Comparison of ENCODE assay signal across 8 cellular contexts in genomic region chr14:99564256-99564902, GRCh38. TPM values are rescaled to one million over a fixed set of nuclear protein-coding genes. Genes with fewer than 3 reads are reported as not detected.
DNase-seq lines count a peak whose midpoint lies in the region; ATAC-seq and TF ChIP-seq lines count a peak whose summit lies in the region.

No MANE protein-coding gene starts in this region.

- CTCF ChIA-PET in activated CD4-positive, alpha-beta memory T cell treated with anti-CD3 and anti-CD28 coated beads for 36 hours (lab: Charles Lee), result no interaction called here

- no peak for TF ChIP-seq POLR2A in transverse colon (IDR thresholded peaks at IDR 0.05)

- intact Hi-C loops in transverse colon (cut with DNase I; ENCODE audit: low total_unique reads), result no loop called here
- intact Hi-C loops in activated CD4-positive, alpha-beta memory T cell treated with anti-CD3 and anti-CD28 coated beads for 36 hours (cut with micrococcal nuclease), result no loop called here

- DNase-seq in NCI-H146 (lab: John Stamatoyannopoulos, UW) (peak; percentile 81), astrocyte of the cerebellum (ENCODE audit: low read depth) (peak; percentile 78), left kidney (ENCODE audit: low read depth, low spot score) (peak; percentile 84), transverse colon (no peak), AG08396 (ENCODE audit: low spot score) (no peak)
- no peak for DNase-seq in activated CD4-positive, alpha-beta memory T cell treated with anti-CD3 and anti-CD28 coated beads for 36 hours

- 40% methylated on average over 10 of the region's 10 CpGs; no CpG with 5 or more reads in 1 of the 2 donors for WGBS in transverse colon (ENCODE audit: low coverage in 1 of 2), 2 donors

- peak overlapping the region; percentile 67 to 86 (median 82) for H3K27ac ChIP-seq in transverse colon

- H3K4me1 Mint-ChIP-seq in activated CD4-positive, alpha-beta memory T cell treated with anti-CD3 and anti-CD28 coated beads for 36 hours (ENCODE audit: low read depth), result peaks cover 2% of the 10 kb centered on the region

- TF ChIP-seq CTCF in astrocyte of the cerebellum (IDR thresholded peaks at IDR 0.05; ENCODE audit: low read depth, low read length, missing control alignments) (no peak), transverse colon (IDR thresholded peaks at IDR 0.05) (no peak)

- TF ChIP-seq EP300 in transverse colon (IDR thresholded peaks at IDR 0.05; ENCODE audit: low read depth), result no peak

- no peaks in the 10 kb centered on the region for H3K9me3 ChIP-seq in transverse colon

- H3K27ac Mint-ChIP-seq in activated CD4-positive, alpha-beta memory T cell treated with anti-CD3 and anti-CD28 coated beads for 36 hours, result no peak overlapping the region

- H3K27me3 Mint-ChIP-seq in activated CD4-positive, alpha-beta memory T cell treated with anti-CD3 and anti-CD28 coated beads for 36 hours, result no peaks in the 10 kb centered on the region

- no peaks in the 10 kb centered on the region for H3K27me3 ChIP-seq in transverse colon

- peaks cover 53 to 82% (median 76%) of the 10 kb centered on the region in 4 donors for H3K4me1 ChIP-seq in transverse colon

- ATAC-seq in GM19455 (IDR thresholded peaks at IDR 0.05; ENCODE audit: unreplicated experiment), result no peak
- ATAC-seq in HG03108 (IDR thresholded peaks at IDR 0.05; ENCODE audit: unreplicated experiment), result no peak

- no peaks in the 10 kb centered on the region for H3K9me3 Mint-ChIP-seq in activated CD4-positive, alpha-beta memory T cell treated with anti-CD3 and anti-CD28 coated beads for 36 hours

- H3K36me3 Mint-ChIP-seq in activated CD4-positive, alpha-beta memory T cell treated with anti-CD3 and anti-CD28 coated beads for 36 hours, result no peaks in the 10 kb centered on the region

- H3K36me3 ChIP-seq in transverse colon, result no peaks in the 10 kb centered on the region

- in situ Hi-C loops in astrocyte of the cerebellum (cut with HindIII; ENCODE audit: low sequenced_read_pairs), result no loop called here
- in situ Hi-C loops in transverse colon (cut with MboI; ENCODE audit: low pct_ligation_motif_present in 1 of 4, low pct_unique_long_range_greater_than_20kb in 1 of 4, low sequenced_read_pairs in 3 of 4), result no loop called here

- POLR2A ChIA-PET in activated CD4-positive, alpha-beta memory T cell treated with anti-CD3 and anti-CD28 coated beads for 36 hours (lab: Charles Lee), result no interaction called here

- H3K4me3 Mint-ChIP-seq in activated CD4-positive, alpha-beta memory T cell treated with anti-CD3 and anti-CD28 coated beads for 36 hours, result no peak overlapping the region

- H3K4me3 ChIP-seq in astrocyte of the cerebellum (ENCODE audit: low read depth, low read length), result no peak overlapping the region
- H3K4me3 ChIP-seq in transverse colon, result no peak overlapping the region

RNA-seq across cellular contexts. Expression of gene CCDC85C, which starts 39.6 kb away (rescaled TPM):
- 10 to 100 TPM; 19.3 to 55.4 (median 45.7) TPM for total RNA-seq in transverse colon
- 10 to 100 TPM; 10.7 to 12.3 TPM for total RNA-seq in activated CD4-positive, alpha-beta memory T cell treated with anti-CD3 and anti-CD28 coated beads for 36 hours

Comparison
In these comparisons a context has a peak if more than half of its experiments do, and no peak if none do; other contexts are left out.
1. DNase-seq: peak in NCI-H146 (single experiment), astrocyte of the cerebellum (single experiment) and left kidney (single experiment); none in transverse colon (single experiment), AG08396 (single experiment) and activated CD4-positive, alpha-beta memory T cell treated with anti-CD3 and anti-CD28 coated beads for 36 hours (single experiment).